Comparison of ENCODE assay signal across 11 cellular contexts in genomic region chr6:34466242-34467185, GRCh38. TPM values are rescaled to one million over a fixed set of nuclear protein-coding genes. Genes with fewer than 3 reads are reported as not detected.
A peak's percentile ranks its signal among the peaks of the same experiment; 100 is the strongest.
DNase-seq lines count a peak whose midpoint lies in the region; ATAC-seq and TF ChIP-seq lines count a peak whose summit lies in the region.
"Had no signal": no experiment of that assay in that cellular context is flagged by ENCODE, and none has a peak within 500 bp of the region (broad histone marks: within the 10 kb centered on the region; RNA-seq: fewer than 3 reads in every experiment).

No MANE protein-coding gene starts in this region.

- H3K4me1 ChIP-seq in ES-I3 (ENCODE audit: insufficient read depth, low read length) = peaks cover 4% of the 10 kb centered on the region; the same call in 1 of the 2 replicates
- H3K4me1 ChIP-seq in RWPE2 (ENCODE audit: insufficient read depth, poor library complexity, severe bottlenecking) = no peaks in the 10 kb centered on the region
- H3K4me1 ChIP-seq in left ventricle myocardium inferior = peaks cover 17% of the 10 kb centered on the region
- no peaks in the 10 kb centered on the region for H3K4me1 ChIP-seq in rectal smooth muscle tissue (ENCODE audit: control insufficient read depth, insufficient read depth, low read length)

- no peak for DNase-seq in RWPE2 (ENCODE audit: low spot score)
- peak; percentile 24 for DNase-seq in left ventricle myocardium inferior
- DNase-seq in OCI-M1 (lab: John Stamatoyannopoulos, UW) = no peak
- no peak for DNase-seq in mesenteric fat pad (ENCODE audit: low spot score)
- DNase-seq in left lobe of liver (ENCODE audit: low spot score) = no peak
- DNase-seq: foreskin melanocyte, Karpas-422 had no signal

- H3K27me3 ChIP-seq in RWPE2 (ENCODE audit: insufficient read depth, poor library complexity, severe bottlenecking) (no peaks in the 10 kb centered on the region), left ventricle myocardium inferior (ENCODE audit: low read depth) (peaks cover 36% of the 10 kb centered on the region), rectal smooth muscle tissue (ENCODE audit: control insufficient read depth, insufficient read depth, low read length) (peaks cover 21% of the 10 kb centered on the region)

- H3K4me3 ChIP-seq in RWPE2 (ENCODE audit: severe bottlenecking) (peak overlapping the region; percentile 27), left ventricle myocardium inferior (peak overlapping the region; percentile 69), rectal smooth muscle tissue (ENCODE audit: low read length) (peak overlapping the region; percentile 41)

- no peak for ATAC-seq in RWPE2 (ENCODE audit: low read depth)
- ATAC-seq in left lobe of liver = no peak
- no peak for ATAC-seq in GM21367 (IDR thresholded peaks at IDR 0.05; ENCODE audit: unreplicated experiment)

- intact Hi-C loops in left ventricle myocardium inferior (cut with micrococcal nuclease) = no loop called here

- H3K9me3 ChIP-seq in ES-I3 (ENCODE audit: control insufficient read depth, insufficient read depth, low read length) (no peaks in the 10 kb centered on the region), RWPE2 (ENCODE audit: severe bottlenecking) (no peaks in the 10 kb centered on the region), left ventricle myocardium inferior (replicated peaks) (no peaks in the 10 kb centered on the region)

- H3K36me3 ChIP-seq in ES-I3 (ENCODE audit: insufficient read depth, low read length) = no peaks in the 10 kb centered on the region
- no peaks in the 10 kb centered on the region for H3K36me3 ChIP-seq in RWPE2 (ENCODE audit: low read depth)
- H3K36me3 ChIP-seq in left ventricle myocardium inferior = no peaks in the 10 kb centered on the region
- no peaks in the 10 kb centered on the region for H3K36me3 ChIP-seq in rectal smooth muscle tissue (ENCODE audit: control insufficient read depth, insufficient read depth, low read length)

- TF ChIP-seq CTCF in RWPE2 (IDR thresholded peaks at IDR 0.05; ENCODE audit: poor library complexity, severe bottlenecking) (no peak), left ventricle myocardium inferior (IDR thresholded peaks at IDR 0.05; ENCODE audit: borderline replicate concordance) (no peak)

- H3K9ac ChIP-seq in ES-I3 (ENCODE audit: low read depth, low read length) = peak overlapping the region; percentile 70
- no peak overlapping the region for H3K9ac ChIP-seq in rectal smooth muscle tissue (ENCODE audit: low read length)

- H3K27ac ChIP-seq in RWPE2 (ENCODE audit: poor library complexity, severe bottlenecking) (no peak overlapping the region), left ventricle myocardium inferior (replicated peaks) (no peak overlapping the region), rectal smooth muscle tissue (ENCODE audit: low read depth, low read length) (no peak overlapping the region)

RNA-seq across cellular contexts. Expression of gene PACSIN1, which starts 0.6 kb away (rescaled TPM):
- 15.2 TPM for total RNA-seq in left ventricle myocardium inferior
- total RNA-seq in mesenteric fat pad = not detected
- not detected for total RNA-seq in left lobe of liver
- total RNA-seq: activated T-helper 2 cell treated with anti-CD3 and anti-CD28 coated beads, Interferon-gamma antibody, Interleukin-2, Interleukin-4, amounts not matched to agents 10 μg/mL and 5 μg/mL and 100 μg/mL, durations not matched to agents 14 hours and 24 hours and 36 hours had no signal

RNA-seq across cellular contexts. Expression of gene RPS10, which starts 40.6 kb away (rescaled TPM):
- 678 TPM for total RNA-seq in left ventricle myocardium inferior
- total RNA-seq in mesenteric fat pad = 875 TPM
- total RNA-seq in left lobe of liver = 346 TPM

Comparison
In these comparisons a context has a peak if more than half of its experiments do, and no peak if none do; other contexts are left out.
1. RNA of gene PACSIN1, which starts 0.6 kb away (total RNA-seq): 15.2 TPM in left ventricle myocardium inferior (single experiment); not detected in mesenteric fat pad (single experiment) and not detected in left lobe of liver (single experiment); every median in the first group is over 10 times any median in the second.
2. Peak in every context shown above with its lines, with median percentiles within 50 percentile points of each other: H3K4me3 ChIP-seq.